ENCODE assay signal across 21 cellular contexts in the genomic region with DNA sequence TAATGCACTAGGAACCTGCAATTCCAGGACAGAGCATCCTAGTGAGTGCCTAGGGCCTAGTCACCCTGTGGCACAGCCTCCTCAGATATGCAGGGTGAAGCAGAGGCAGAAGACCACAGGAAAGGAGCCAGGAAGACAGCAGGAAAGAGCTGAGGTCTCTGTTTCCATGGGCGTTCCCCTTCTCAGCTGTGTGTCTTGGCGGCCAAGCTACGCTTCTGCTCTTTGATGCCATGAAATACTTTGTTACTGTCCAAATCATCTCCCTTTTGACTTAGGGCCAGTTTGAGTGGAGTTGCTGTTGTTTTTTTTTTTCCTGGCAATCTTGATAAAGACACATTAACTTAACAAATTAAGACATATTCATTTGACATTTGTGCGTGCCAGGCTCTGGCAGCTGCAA.
A peak's percentile ranks its signal among the peaks of the same experiment; 100 is the strongest.
DNase-seq lines count a peak whose midpoint lies in the region; ATAC-seq, FAIRE-seq and TF ChIP-seq lines count a peak whose summit lies in the region.
"Had no signal": no experiment of that assay in that cellular context is flagged by ENCODE, and none has a peak within 500 bp of the region (broad histone marks: within the 10 kb centered on the region; RNA-seq: fewer than 3 reads in every experiment).

No MANE protein-coding gene starts in this region.

- no peak for TF ChIP-seq POLR2A in esophagus squamous epithelium (IDR thresholded peaks at IDR 0.05)

- 16 to 33% methylated on average over 4 of the region's 4 CpGs for WGBS in esophagus squamous epithelium, 2 donors
- WGBS in psoas muscle, 3 donors, result 22 to 27% (median 23%) methylated on average over 4 of the region's 4 CpGs

- no peaks in the 10 kb centered on the region for H3K36me3 ChIP-seq in esophagus squamous epithelium
- H3K36me3 ChIP-seq in psoas muscle (ENCODE audit: insufficient read depth in 1 of 2, low read depth in 1 of 2), result no peaks in the 10 kb centered on the region
- H3K36me3 ChIP-seq in thoracic aorta, result no peaks in the 10 kb centered on the region

- no peak overlapping the region for H3K4me3 ChIP-seq in esophagus squamous epithelium
- H3K4me3 ChIP-seq in psoas muscle, result no peak overlapping the region
- no peak overlapping the region for H3K4me3 ChIP-seq in thoracic aorta
- H3K4me3 ChIP-seq: A549 had no signal

- H3K27me3 ChIP-seq in esophagus squamous epithelium (no peaks in the 10 kb centered on the region), psoas muscle (ENCODE audit: insufficient read depth in 3 of 3, low read length in 2 of 3) (no peaks in the 10 kb centered on the region), thoracic aorta (replicated peaks; ENCODE audit: insufficient read depth) (no peaks in the 10 kb centered on the region)

- H3K9me3 ChIP-seq in esophagus squamous epithelium (no peaks in the 10 kb centered on the region), psoas muscle (no peaks in the 10 kb centered on the region), thoracic aorta (no peaks in the 10 kb centered on the region)
- H3K9me3 ChIP-seq: A549 had no signal

- DNase-seq in NCI-H446 treated with DMSO at 0.1 percent for 48 hours (lab: John Stamatoyannopoulos, UW) (peak; percentile 10), esophagus squamous epithelium (lab: John Stamatoyannopoulos, UW) (no peak), psoas muscle (no peak), thoracic aorta (ENCODE audit: low spot score) (no peak), dedifferentiated amniotic fluid mesenchymal stem cell (ENCODE audit: extremely low spot score) (no peak), frontal cortex (ENCODE audit: low spot score in 2 of 2) (no peak), T-helper 2 cell (no peak), NCI-H526 treated with DMSO at 0.1 percent for 48 hours (lab: John Stamatoyannopoulos, UW) (no peak)
- DNase-seq: CD4-positive, CD25-positive, alpha-beta regulatory T cell; EL; GF-D8; NCI-H1105; NCI-H2081; NCI-H2171 treated with DMSO at 0.1 percent for 48 hours; NCI-H526; OCI-M1 had no signal

- ATAC-seq in psoas muscle (peak in 3 of 4 donors; percentile 53 to 80 (median 58)), thoracic aorta (ENCODE audit: insufficient number of reproducible peaks, low FRiP score, low read depth) (no peak)
- ATAC-seq: A549, HCT116 had no signal

- intact Hi-C loops in esophagus squamous epithelium (cut with DNase I), result no loop called here
- intact Hi-C loops in psoas muscle (cut with DNase I), result no loop called here

- H3K4me1 ChIP-seq in esophagus squamous epithelium (peaks cover 10 to 56% (median 38%) of the 10 kb centered on the region in 3 donors), psoas muscle (no peaks in the 10 kb centered on the region), thoracic aorta (ENCODE audit: control insufficient read depth in 1 of 2, low read depth in 2 of 2) (peaks cover 40 to 69% of the 10 kb centered on the region in 2 donors)
- H3K4me1 ChIP-seq: A549 had no signal

- FAIRE-seq in frontal cortex (lab: Jason Lieb, UNC), result no peak
- FAIRE-seq: A549, GM19239, H1, RCC 7860 had no signal

- peak overlapping the region; percentile 2 to 78 (median 60) for H3K27ac ChIP-seq in esophagus squamous epithelium
- no peak overlapping the region for H3K27ac ChIP-seq in psoas muscle
- peak overlapping the region; percentile 55 to 60 for H3K27ac ChIP-seq in thoracic aorta
- H3K27ac ChIP-seq: A549 had no signal

- TF ChIP-seq CTCF in esophagus squamous epithelium (IDR thresholded peaks at IDR 0.05) (no peak), psoas muscle (IDR thresholded peaks at IDR 0.05) (no peak), thoracic aorta (IDR thresholded peaks at IDR 0.05) (no peak)
